ENCODE assay signal across 8 cellular contexts in the genomic region with DNA sequence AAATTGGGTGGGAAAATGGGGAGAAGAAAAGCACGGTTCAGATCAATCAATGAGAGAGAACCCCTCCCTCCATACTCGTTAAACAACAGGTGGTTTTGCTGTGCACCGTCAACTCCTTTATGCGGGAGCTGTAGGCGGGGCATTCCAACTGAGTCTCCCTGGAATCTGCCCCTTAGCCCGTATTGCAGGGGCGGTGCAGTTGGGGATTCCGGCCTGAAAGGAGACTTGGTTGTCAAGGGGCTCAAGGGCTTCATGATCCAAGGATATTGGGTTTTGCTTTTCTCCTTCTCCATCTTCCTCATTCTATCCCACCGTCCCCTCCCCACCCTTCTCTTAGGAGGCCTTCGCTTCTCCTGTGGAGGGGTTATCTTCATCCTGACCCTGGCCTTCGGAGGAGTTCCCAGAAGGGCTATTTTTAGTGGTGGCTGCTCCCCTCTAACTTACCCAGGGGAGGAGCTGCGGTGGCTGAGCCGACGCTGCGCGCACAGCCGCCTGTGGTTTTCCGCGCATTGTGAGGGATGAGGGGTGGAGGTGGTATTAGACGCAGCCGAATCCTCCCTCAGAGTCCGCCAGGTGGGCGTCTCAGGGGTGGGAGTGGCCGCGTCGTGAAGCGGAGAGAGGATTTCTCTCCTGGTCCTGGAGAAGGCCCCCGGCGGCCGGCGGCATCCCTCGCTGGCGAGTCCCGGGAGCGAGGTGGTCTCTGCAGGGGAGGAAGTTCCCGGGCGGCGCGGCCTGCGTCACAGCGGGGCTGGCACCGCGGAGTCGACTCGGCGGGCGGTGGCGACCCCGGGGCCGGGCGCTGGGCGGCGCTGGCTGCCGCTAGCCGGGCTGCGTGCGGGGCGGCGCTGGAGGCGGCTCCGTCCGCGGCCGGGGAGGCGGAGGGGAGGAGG. TPM values are rescaled to one million over a fixed set of nuclear protein-coding genes. Genes with fewer than 3 reads are reported as not detected.
DNase-seq lines count a peak whose midpoint lies in the region; ATAC-seq and TF ChIP-seq lines count a peak whose summit lies in the region.

No MANE protein-coding gene starts in this region.

- TF ChIP-seq CTCF in GM10266 (IDR thresholded peaks at IDR 0.05; ENCODE audit: control insufficient read depth, insufficient read depth, low read depth, missing control alignments) (peak; percentile 91), HEK293 (tag by site-specific recombination; IDR thresholded peaks at IDR 0.05) (peak; percentile 69), MM.1S (IDR thresholded peaks at IDR 0.05; ENCODE audit: low read length) (no peak), progenitor cell of endocrine pancreas (IDR thresholded peaks at IDR 0.05; ENCODE audit: unreplicated experiment) (peak; percentile 60)

- H3K4me1 ChIP-seq in HEK293 (ENCODE audit: control insufficient read depth, insufficient read depth, low read length): peaks cover 6% of the 10 kb centered on the region
- H3K4me1 ChIP-seq in MM.1S (ENCODE audit: low read length): peaks cover 35% of the 10 kb centered on the region
- H3K4me1 ChIP-seq in adipocyte (ENCODE audit: control insufficient read depth, insufficient read depth, low read length): peaks cover 19% of the 10 kb centered on the region
- no peaks in the 10 kb centered on the region for H3K4me1 ChIP-seq in urinary bladder (ENCODE audit: insufficient read depth)

- H3K27ac ChIP-seq in HEK293 (ENCODE audit: extremely low read depth, low read depth, low read length) (peak overlapping the region; percentile 78; the same call in 1 of the 2 replicates), MM.1S (ENCODE audit: low read length) (peak overlapping the region; percentile 74; the same call in 1 of the 2 replicates), urinary bladder (ENCODE audit: low read depth) (peak overlapping the region; percentile 48)

- POLR2A ChIA-PET in HEK293 (lab: Yijun Ruan, JAX): interaction anchor here (0.6 to 1.1 kb wide), 4 partner anchors 38 to 1219 kb away, joined by 3 to 4 read pairs (median 4); no protein-coding TSS in a partner anchor

- WGBS in urinary bladder: 3% methylated on average over 65 of the region's 65 CpGs

- no peaks in the 10 kb centered on the region for H3K36me3 ChIP-seq in HEK293 (ENCODE audit: control insufficient read depth in 2 of 2, insufficient read depth in 1 of 2, low read length in 2 of 2)
- no peaks in the 10 kb centered on the region for H3K36me3 ChIP-seq in MM.1S (replicated peaks; ENCODE audit: insufficient read depth, low read length)
- no peaks in the 10 kb centered on the region for H3K36me3 ChIP-seq in adipocyte (ENCODE audit: control insufficient read depth, insufficient read depth, low read length, severe bottlenecking)
- H3K36me3 ChIP-seq in urinary bladder (ENCODE audit: insufficient read depth): no peaks in the 10 kb centered on the region

- H3K27me3 ChIP-seq in MM.1S (replicated peaks; ENCODE audit: insufficient read depth, low read length) (no peaks in the 10 kb centered on the region), adipocyte (replicated peaks; ENCODE audit: control insufficient read depth, insufficient read depth, low read length) (no peaks in the 10 kb centered on the region)

- H2AFZ ChIP-seq in MM.1S (ENCODE audit: low read length): peak overlapping the region; percentile 87

- H3K27me3 Mint-ChIP-seq in progenitor cell of endocrine pancreas: peaks cover 20% of the 10 kb centered on the region

- no peaks in the 10 kb centered on the region for H3K9me2 ChIP-seq in MM.1S (replicated peaks; ENCODE audit: insufficient read depth, low read length)

- H3K4me3 Mint-ChIP-seq in progenitor cell of endocrine pancreas (ENCODE audit: low read depth): peak overlapping the region; percentile 91

- no peaks in the 10 kb centered on the region for H4K20me1 ChIP-seq in MM.1S (ENCODE audit: insufficient read depth, low read length)

- no peaks in the 10 kb centered on the region for H3K9me3 ChIP-seq in HEK293 (ENCODE audit: control insufficient read depth, insufficient read depth, low read depth, low read length)
- H3K9me3 ChIP-seq in MM.1S (replicated peaks; ENCODE audit: insufficient read depth, low read length): no peaks in the 10 kb centered on the region
- no peaks in the 10 kb centered on the region for H3K9me3 ChIP-seq in adipocyte (ENCODE audit: control insufficient read depth, low read length)

- peak overlapping the region; percentile 91 for H3K4me3 ChIP-seq in HEK293 (ENCODE audit: low read depth, low read length)
- peak overlapping the region; percentile 93 for H3K4me3 ChIP-seq in MM.1S (ENCODE audit: low read length)
- peak overlapping the region; percentile 91 for H3K4me3 ChIP-seq in adipocyte (ENCODE audit: low read length)
- peak overlapping the region; percentile 75 for H3K4me3 ChIP-seq in urinary bladder (ENCODE audit: low read depth, low read length)

- peak overlapping the region; percentile 96 for H3K27ac Mint-ChIP-seq in progenitor cell of endocrine pancreas

- no peaks in the 10 kb centered on the region for H3K9me3 Mint-ChIP-seq in progenitor cell of endocrine pancreas (ENCODE audit: low read depth)

- ATAC-seq in left cardiac atrium: peak; percentile 96 to 97

- CTCF ChIA-PET in HEK293 (lab: Yijun Ruan, JAX): interaction anchor here (0.5 to 4.7 kb wide), 10 partner anchors 8 to 1074 kb away, joined by 3 to 33 read pairs (median 3); no protein-coding TSS in a partner anchor

- H3K79me2 ChIP-seq in MM.1S (ENCODE audit: low read length): peaks cover 44% of the 10 kb centered on the region

- H3K4me1 Mint-ChIP-seq in progenitor cell of endocrine pancreas (ENCODE audit: low read depth): peaks cover 17% of the 10 kb centered on the region

- peak overlapping the region; percentile 79 for H3K4me2 ChIP-seq in MM.1S (ENCODE audit: low read depth, low read length)

- H3K9ac ChIP-seq in MM.1S (ENCODE audit: low read length): peak overlapping the region; percentile 96
- H3K9ac ChIP-seq in adipocyte (ENCODE audit: low read length): peak overlapping the region; percentile 82

- DNase-seq in GM10266 (ENCODE audit: extremely low spot score) (peak; percentile 89), MM.1S (peak; percentile 77), SW480 (ENCODE audit: low spot score) (peak; percentile 59), adipocyte (ENCODE audit: low read depth) (peak; percentile 92), left cardiac atrium (peak; percentile 90), progenitor cell of endocrine pancreas (ENCODE audit: low spot score, unreplicated experiment) (peak; percentile 85)

- no peaks in the 10 kb centered on the region for H3K36me3 Mint-ChIP-seq in progenitor cell of endocrine pancreas (ENCODE audit: insufficient read depth)

- peaks cover 22% of the 10 kb centered on the region for H3F3A ChIP-seq in MM.1S (ENCODE audit: insufficient read depth, low read length)

- intact Hi-C loops in left cardiac atrium (cut with DNase I): loop anchor here (1.0 to 10.0 kb wide), 5 partner anchors 23 to 130 kb away; no protein-coding TSS in a partner anchor

TF ChIP-seq in HEK293, 187 proteins besides CTCF, POLR2A, EP300 and RAD21 (continues in another document):
- TF ChIP-seq EGR2 (tag by site-specific recombination; IDR thresholded peaks at IDR 0.05; ENCODE audit: low read depth) (peak; percentile 85), ZNF561 (tag by site-specific recombination; IDR thresholded peaks at IDR 0.05; ENCODE audit: borderline replicate concordance) (peak; percentile 59; the same call in 1 of the 2 replicates), ZNF394 (tag by site-specific recombination; IDR thresholded peaks at IDR 0.05; ENCODE audit: borderline replicate concordance) (peak; percentile 53; the same call in 1 of the 2 replicates), ZBTB20 (tag by site-specific recombination; IDR thresholded peaks at IDR 0.05) (peak; percentile 97), ZNF19 (tag by site-specific recombination; IDR thresholded peaks at IDR 0.05; ENCODE audit: low read depth) (no peak), SP2 (tag by site-specific recombination; IDR thresholded peaks at IDR 0.05) (peak; percentile 55), PRDM10 (tag by site-specific recombination; IDR thresholded peaks at IDR 0.05) (peak; percentile 90)
- TF ChIP-seq, protein P1, sequence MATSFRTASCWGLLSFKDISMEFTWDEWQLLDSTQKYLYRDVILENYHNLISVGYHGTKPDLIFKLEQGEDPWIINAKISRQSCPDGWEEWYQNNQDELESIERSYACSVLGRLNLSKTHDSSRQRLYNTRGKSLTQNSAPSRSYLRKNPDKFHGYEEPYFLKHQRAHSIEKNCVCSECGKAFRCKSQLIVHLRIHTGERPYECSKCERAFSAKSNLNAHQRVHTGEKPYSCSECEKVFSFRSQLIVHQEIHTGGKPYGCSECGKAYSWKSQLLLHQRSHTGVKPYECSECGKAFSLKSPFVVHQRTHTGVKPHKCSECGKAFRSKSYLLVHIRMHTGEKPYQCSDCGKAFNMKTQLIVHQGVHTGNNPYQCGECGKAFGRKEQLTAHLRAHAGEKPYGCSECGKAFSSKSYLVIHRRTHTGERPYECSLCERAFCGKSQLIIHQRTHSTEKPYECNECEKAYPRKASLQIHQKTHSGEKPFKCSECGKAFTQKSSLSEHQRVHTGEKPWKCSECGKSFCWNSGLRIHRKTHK (tag by site-specific recombination; IDR thresholded peaks at IDR 0.05): no peak

RNA-seq across cellular contexts. Expression of gene LRRC8C, which starts 0.5 kb away (rescaled TPM):
- total RNA-seq in left cardiac atrium: 10 to 100 TPM in 1 of 2 donors, 1 to 10 TPM in 1; 8.4 to 14.4 TPM
- 3.2 and 3.3 TPM in 2 replicates for total RNA-seq in progenitor cell of endocrine pancreas
- total RNA-seq in urinary bladder: 12.3 TPM
- 4.2 TPM for polyA plus RNA-seq in urinary bladder

Comparison
In these comparisons a context has a peak if more than half of its experiments do, and no peak if none do; other contexts are left out.
1. Peak in every context shown above with its lines: DNase-seq, ATAC-seq, H3K4me3 ChIP-seq and H3K27ac ChIP-seq.